ENCODE assay signal across 12 cellular contexts in genomic region chr1:22414244-22414751, GRCh38. TPM values are rescaled to one million over a fixed set of nuclear protein-coding genes. Genes with fewer than 3 reads are reported as not detected.
A peak's percentile ranks its signal among the peaks of the same experiment; 100 is the strongest.
DNase-seq lines count a peak whose midpoint lies in the region; ATAC-seq and TF ChIP-seq lines count a peak whose summit lies in the region.
"Had no signal": no experiment of that assay in that cellular context is flagged by ENCODE, and none has a peak within 500 bp of the region (broad histone marks: within the 10 kb centered on the region; RNA-seq: fewer than 3 reads in every experiment).

No MANE protein-coding gene starts in this region.

- H3K4me3 Mint-ChIP-seq in natural killer cell treated with Interleukin-12 subunit alpha and Interleukin-12 subunit beta and Interleukin-15 and Interleukin-18, amount 100 ng/mL, for 72 hours = no peak overlapping the region
- H3K4me3 Mint-ChIP-seq: stimulated activated naive CD8-positive, alpha-beta T cell treated with anti-CD3 and anti-CD28 coated beads, Interleukin-15, Interleukin-2, amounts not matched to agents 100 ng/mL and 50 ng/mL, for 24 hours had no signal

- no peak overlapping the region for H2BK120ac ChIP-seq in mesendoderm (ENCODE audit: low read depth, low read length)

- H3K36me3 Mint-ChIP-seq in natural killer cell treated with Interleukin-12 subunit alpha and Interleukin-12 subunit beta and Interleukin-15 and Interleukin-18, amount 100 ng/mL, for 72 hours = no peaks in the 10 kb centered on the region

- no peak for ATAC-seq in natural killer cell treated with Interleukin-12 subunit alpha and Interleukin-12 subunit beta and Interleukin-15 and Interleukin-18, amount 100 ng/mL, for 72 hours
- ATAC-seq in HG03442 (IDR thresholded peaks at IDR 0.05; ENCODE audit: unreplicated experiment) = no peak
- no peak for ATAC-seq in GM21515 (IDR thresholded peaks at IDR 0.05; ENCODE audit: unreplicated experiment)
- ATAC-seq in HG02678 (IDR thresholded peaks at IDR 0.05; ENCODE audit: unreplicated experiment) = no peak

- no peaks in the 10 kb centered on the region for H3K4me1 Mint-ChIP-seq in natural killer cell treated with Interleukin-12 subunit alpha and Interleukin-12 subunit beta and Interleukin-15 and Interleukin-18, amount 100 ng/mL, for 72 hours (ENCODE audit: low read depth in 2 of 2)

- no peak overlapping the region for H2BK15ac ChIP-seq in mesendoderm (replicated peaks; ENCODE audit: low read depth)

- no peak overlapping the region for H4K5ac ChIP-seq in mesendoderm (ENCODE audit: low read length)

- no peak overlapping the region for H3K9ac ChIP-seq in mesendoderm (ENCODE audit: low read length)

- DNase-seq in AG08396 (ENCODE audit: low spot score) (peak; percentile 29), NCI-H1092 treated with DMSO at 0.1 percent for 48 hours (lab: John Stamatoyannopoulos, UW) (peak; percentile 86), adrenal gland (peak; percentile 70 to 91 (median 85)), mesendoderm (no peak)
- no peak for DNase-seq in natural killer cell treated with Interleukin-12 subunit alpha and Interleukin-12 subunit beta and Interleukin-15 and Interleukin-18, amount 100 ng/mL, for 72 hours (ENCODE audit: low spot score)
- DNase-seq: BE2C, NCI-H526, T-helper 2 cell had no signal

- H3K9me3 Mint-ChIP-seq in natural killer cell treated with Interleukin-12 subunit alpha and Interleukin-12 subunit beta and Interleukin-15 and Interleukin-18, amount 100 ng/mL, for 72 hours = no peaks in the 10 kb centered on the region
- H3K9me3 Mint-ChIP-seq: stimulated activated naive CD8-positive, alpha-beta T cell treated with anti-CD3 and anti-CD28 coated beads, Interleukin-15, Interleukin-2, amounts not matched to agents 100 ng/mL and 50 ng/mL, for 24 hours had no signal

- H3K27me3 Mint-ChIP-seq in natural killer cell treated with Interleukin-12 subunit alpha and Interleukin-12 subunit beta and Interleukin-15 and Interleukin-18, amount 100 ng/mL, for 72 hours = peaks cover 24 to 29% of the 10 kb centered on the region in 2 donors

- no peak overlapping the region for H3K23ac ChIP-seq in mesendoderm (ENCODE audit: low read length)

- H2AK5ac ChIP-seq in mesendoderm (ENCODE audit: low read length) = no peak overlapping the region

- TF ChIP-seq CTCF in adrenal gland (IDR thresholded peaks at IDR 0.05) = no peak

- H3K27ac ChIP-seq in adrenal gland = peak overlapping the region; percentile 18 to 88 (median 70)
- H3K27ac ChIP-seq in mesendoderm (ENCODE audit: low read depth, low read length) = no peak overlapping the region

- H3K4ac ChIP-seq in mesendoderm (ENCODE audit: low read depth, low read length) = no peak overlapping the region

- no peaks in the 10 kb centered on the region for H3K36me3 ChIP-seq in adrenal gland (replicated peaks in 1 of 2)
- H3K36me3 ChIP-seq in mesendoderm (ENCODE audit: control insufficient read depth, insufficient read depth, low read length) = no peaks in the 10 kb centered on the region
- H3K36me3 ChIP-seq: BE2C had no signal

- H3K27me3 ChIP-seq in adrenal gland (no peaks in the 10 kb centered on the region), mesendoderm (ENCODE audit: insufficient read depth, low read length, poor library complexity) (no peaks in the 10 kb centered on the region)
- H3K27me3 ChIP-seq: BE2C had no signal

- peak overlapping the region; percentile 21 for H3K18ac ChIP-seq in mesendoderm (ENCODE audit: low read length)

- no peaks in the 10 kb centered on the region for H3K79me1 ChIP-seq in mesendoderm (ENCODE audit: low read length)

- intact Hi-C loops in adrenal gland (cut with DNase I) = loop anchor here (5.0 to 10.0 kb wide), 2 partner anchors 279 to 307 kb away; no protein-coding TSS in a partner anchor

- no peak overlapping the region for H2BK5ac ChIP-seq in mesendoderm (ENCODE audit: low read length)

- no peak for TF ChIP-seq POLR2A in adrenal gland (IDR thresholded peaks at IDR 0.05)

- no peak overlapping the region for H3K27ac Mint-ChIP-seq in natural killer cell treated with Interleukin-12 subunit alpha and Interleukin-12 subunit beta and Interleukin-15 and Interleukin-18, amount 100 ng/mL, for 72 hours
- H3K27ac Mint-ChIP-seq: stimulated activated naive CD8-positive, alpha-beta T cell treated with anti-CD3 and anti-CD28 coated beads, Interleukin-15, Interleukin-2, amounts not matched to agents 100 ng/mL and 50 ng/mL, for 24 hours had no signal

- no peak overlapping the region for H3K56ac ChIP-seq in mesendoderm (ENCODE audit: low read length)

- WGBS in adrenal gland, 4 donors = 33 to 44% (median 40%) methylated on average over 9 to 11 of the region's 11 CpGs
- WGBS in mesendoderm (ENCODE audit: extremely low coverage, insufficient coverage, low lambda C conversion rate) = no CpG with 5 or more reads among the region's 11 CpGs

- no peak overlapping the region for H4K8ac ChIP-seq in mesendoderm (ENCODE audit: low read depth, low read length)

- H3K9me3 ChIP-seq in adrenal gland (replicated peaks in 1 of 3) = no peaks in the 10 kb centered on the region
- H3K9me3 ChIP-seq: BE2C had no signal

- no peaks in the 10 kb centered on the region for H3K79me2 ChIP-seq in mesendoderm (ENCODE audit: control insufficient read depth, insufficient read depth, low read length)

- no peak overlapping the region for H3K4me2 ChIP-seq in mesendoderm (ENCODE audit: low read length)

- H3K4me3 ChIP-seq in adrenal gland (no peak overlapping the region), mesendoderm (ENCODE audit: low read length) (no peak overlapping the region)

- H3K4me1 ChIP-seq in adrenal gland (replicated peaks in 1 of 2) = peaks cover 0 to 24% of the 10 kb centered on the region in 2 donors
- H3K4me1 ChIP-seq in mesendoderm (ENCODE audit: control insufficient read depth, low read depth, low read length) = no peaks in the 10 kb centered on the region
- H3K4me1 ChIP-seq: BE2C had no signal

RNA-seq across cellular contexts. Expression of gene ZBTB40, which starts 37.4 kb away (rescaled TPM):
- total RNA-seq in adrenal gland = 10 to 100 TPM; 18.4 to 45.7 (median 34.7) TPM
- 10 to 100 TPM; 17.1 to 22.4 (median 20.5) TPM for polyA plus RNA-seq in adrenal gland
- 9.6 TPM for polyA plus RNA-seq in mesendoderm (2013, experiment 1 of 2)
- 9.6 TPM for polyA plus RNA-seq in mesendoderm (2013, experiment 2 of 2)
- 10 to 100 TPM; 26.3 to 33.9 TPM for total RNA-seq in natural killer cell treated with Interleukin-12 subunit alpha and Interleukin-12 subunit beta and Interleukin-15 and Interleukin-18, amount 100 ng/mL, for 72 hours

Comparison
In these comparisons a context has a peak if more than half of its experiments do, and no peak if none do; other contexts are left out.
1. DNase-seq: peak in AG08396 (single experiment), NCI-H1092 treated with DMSO at 0.1 percent for 48 hours (single experiment) and adrenal gland (7 of 7); none in mesendoderm (single experiment) and natural killer cell treated with Interleukin-12 subunit alpha and Interleukin-12 subunit beta and Interleukin-15 and Interleukin-18, amount 100 ng/mL, for 72 hours (single experiment).